ENCODE assay signal across 8 cellular contexts in genomic region chr2:99066602-99067001, GRCh38.
DNase-seq lines count a peak whose midpoint lies in the region; ATAC-seq and TF ChIP-seq lines count a peak whose summit lies in the region.

No MANE protein-coding gene starts in this region.

- no peak overlapping the region for H3K23ac ChIP-seq in neuronal stem cell (ENCODE audit: low read depth, low read length, poor library complexity)

- H2BK12ac ChIP-seq in neuronal stem cell (ENCODE audit: low read length) = no peak overlapping the region

- peak overlapping the region; percentile 64 for H2AFZ ChIP-seq in neuronal stem cell (ENCODE audit: low read length)

- no peak overlapping the region for H3K14ac ChIP-seq in neuronal stem cell (ENCODE audit: low read length)

- no peak overlapping the region for H2BK120ac ChIP-seq in neuronal stem cell (ENCODE audit: low read depth, low read length)

- no peak overlapping the region for H3K18ac ChIP-seq in neuronal stem cell (ENCODE audit: low read length)

- H3K36me3 ChIP-seq in HEK293 (ENCODE audit: control insufficient read depth in 2 of 2, insufficient read depth in 1 of 2, low read length in 2 of 2) = no peaks in the 10 kb centered on the region
- no peaks in the 10 kb centered on the region for H3K36me3 ChIP-seq in neuronal stem cell (replicated peaks in 1 of 2; ENCODE audit: control insufficient read depth in 2 of 2, insufficient read depth in 2 of 2, low read length in 2 of 2)

- no peak overlapping the region for H3K27ac ChIP-seq in HEK293 (ENCODE audit: extremely low read depth, low read depth, low read length)
- peak overlapping the region; percentile 20 for H3K27ac ChIP-seq in epithelial cell of prostate
- no peak overlapping the region for H3K27ac ChIP-seq in neuronal stem cell (replicated peaks; ENCODE audit: low read length)

- no peaks in the 10 kb centered on the region for H3K9me3 ChIP-seq in HEK293 (ENCODE audit: control insufficient read depth, insufficient read depth, low read depth, low read length)
- H3K9me3 ChIP-seq in neuronal stem cell (replicated peaks in 1 of 2; ENCODE audit: control insufficient read depth in 2 of 2, insufficient read depth in 1 of 2, low read depth in 1 of 2, low read length in 2 of 2) = no peaks in the 10 kb centered on the region

- no peak overlapping the region for H4K8ac ChIP-seq in neuronal stem cell (ENCODE audit: low read depth, low read length)

- H2AK5ac ChIP-seq in neuronal stem cell (ENCODE audit: low read depth, low read length) = no peak overlapping the region

- no peak overlapping the region for H3K4me2 ChIP-seq in neuronal stem cell (ENCODE audit: insufficient read depth, low read length, poor library complexity, severe bottlenecking)

- H3K27me3 ChIP-seq in neuronal stem cell (ENCODE audit: control insufficient read depth in 3 of 3, insufficient read depth in 3 of 3, low read depth in 1 of 3, low read length in 3 of 3) = peaks cover 0 to 11% (median 0%) of the 10 kb centered on the region in 3 experiments

- H3K79me1 ChIP-seq in neuronal stem cell (ENCODE audit: low read depth, low read length) = no peaks in the 10 kb centered on the region

- no peak overlapping the region for H2BK15ac ChIP-seq in neuronal stem cell (ENCODE audit: low read length)

- H3K4me3 ChIP-seq in HEK293 (ENCODE audit: low read depth, low read length) (no peak overlapping the region), neuronal stem cell (ENCODE audit: low read length in 2 of 2) (no peak overlapping the region)

- TF ChIP-seq CTCF in AG09319 (IDR thresholded peaks at IDR 0.05; ENCODE audit: low read depth, low read length) = peak; percentile 53
- peak; percentile 55 for TF ChIP-seq CTCF in GM12872 (IDR thresholded peaks at IDR 0.05; ENCODE audit: insufficient read depth, low read depth, low read length)
- peak; percentile 22; the same call in 1 of the 2 replicates for TF ChIP-seq CTCF in HEK293 (tag by site-specific recombination; IDR thresholded peaks at IDR 0.05)
- TF ChIP-seq CTCF in LNCAP (IDR thresholded peaks at IDR 0.05) = 0 out of 2 replicates have a peak, but pooled peaks have one; percentile 7

- no peak overlapping the region for H3K9ac ChIP-seq in neuronal stem cell (ENCODE audit: low read depth, low read length, poor library complexity)

- H4K91ac ChIP-seq in neuronal stem cell (ENCODE audit: low read depth, low read length, poor library complexity) = no peak overlapping the region

- H3K4me1 ChIP-seq in HEK293 (ENCODE audit: control insufficient read depth, insufficient read depth, low read length) (no peaks in the 10 kb centered on the region), neuronal stem cell (ENCODE audit: control insufficient read depth in 2 of 2, insufficient read depth in 1 of 2, low read depth in 1 of 2, low read length in 2 of 2) (no peaks in the 10 kb centered on the region)

- DNase-seq in AG09319 (ENCODE audit: extremely low read depth, low read depth) (peak; percentile 8), epithelial cell of prostate (ENCODE audit: low read depth, low spot score) (peak; percentile 31), neuronal stem cell (ENCODE audit: low spot score) (peak; percentile 1), T1000 (lab: John Stamatoyannopoulos, UW) (no peak)

- peak; percentile 99 for ATAC-seq in SK-N-SH treated with all-trans-retinoic acid at 6 μM for 48 hours

- no peak overlapping the region for H3K4ac ChIP-seq in neuronal stem cell (ENCODE audit: low read length)

- POLR2A ChIA-PET in HEK293 (lab: Yijun Ruan, JAX) = interaction anchor here (1.2 kb wide), 1 partner anchor 74 kb away, joined by 3 read pairs; no protein-coding TSS in a partner anchor

- WGBS in neuronal stem cell (ENCODE audit: extremely low coverage in 2 of 2, insufficient read length in 2 of 2, insufficient replicate concordance in 1 of 2), 2 donors = no CpG with 5 or more reads among the region's 3 CpGs

- CTCF ChIA-PET in HEK293 (lab: Yijun Ruan, JAX) = interaction anchor here (0.6 to 3.9 kb wide), 13 partner anchors 120 to 1260 kb away, joined by 3 to 21 read pairs (median 3); no protein-coding TSS in a partner anchor

- no peak overlapping the region for H2BK5ac ChIP-seq in neuronal stem cell (ENCODE audit: low read length)

TF ChIP-seq in HEK293, 187 proteins besides CTCF, POLR2A, EP300 and RAD21:
- TF ChIP-seq BCL6B (tag by site-specific recombination; IDR thresholded peaks at IDR 0.05) (no peak), ZNF654 (tag by site-specific recombination; IDR thresholded peaks at IDR 0.05; ENCODE audit: low read depth) (peak; percentile 18), ZNF426 (tag by site-specific recombination; IDR thresholded peaks at IDR 0.05) (no peak)

TF ChIP-seq in SK-N-SH treated with all-trans-retinoic acid at 6 μM for 48 hours, 23 proteins besides CTCF, POLR2A, EP300 and RAD21:
- TF ChIP-seq SNAI2 (CRISPR knock-in tag; IDR thresholded peaks at IDR 0.05) (no peak), TCF4 (CRISPR knock-in tag; IDR thresholded peaks at IDR 0.05; ENCODE audit: borderline replicate concordance) (no peak), ZNF70 (CRISPR knock-in tag; IDR thresholded peaks at IDR 0.05) (no peak), OSR1 (CRISPR knock-in tag; IDR thresholded peaks at IDR 0.05) (no peak), GLIS3 (CRISPR knock-in tag; IDR thresholded peaks at IDR 0.05) (no peak), ZFP30 (CRISPR knock-in tag; IDR thresholded peaks at IDR 0.05) (no peak), CSRNP3 (CRISPR knock-in tag; IDR thresholded peaks at IDR 0.05) (no peak), ZFP3 (CRISPR knock-in tag; IDR thresholded peaks at IDR 0.05) (no peak)
- TF ChIP-seq, protein P1, sequence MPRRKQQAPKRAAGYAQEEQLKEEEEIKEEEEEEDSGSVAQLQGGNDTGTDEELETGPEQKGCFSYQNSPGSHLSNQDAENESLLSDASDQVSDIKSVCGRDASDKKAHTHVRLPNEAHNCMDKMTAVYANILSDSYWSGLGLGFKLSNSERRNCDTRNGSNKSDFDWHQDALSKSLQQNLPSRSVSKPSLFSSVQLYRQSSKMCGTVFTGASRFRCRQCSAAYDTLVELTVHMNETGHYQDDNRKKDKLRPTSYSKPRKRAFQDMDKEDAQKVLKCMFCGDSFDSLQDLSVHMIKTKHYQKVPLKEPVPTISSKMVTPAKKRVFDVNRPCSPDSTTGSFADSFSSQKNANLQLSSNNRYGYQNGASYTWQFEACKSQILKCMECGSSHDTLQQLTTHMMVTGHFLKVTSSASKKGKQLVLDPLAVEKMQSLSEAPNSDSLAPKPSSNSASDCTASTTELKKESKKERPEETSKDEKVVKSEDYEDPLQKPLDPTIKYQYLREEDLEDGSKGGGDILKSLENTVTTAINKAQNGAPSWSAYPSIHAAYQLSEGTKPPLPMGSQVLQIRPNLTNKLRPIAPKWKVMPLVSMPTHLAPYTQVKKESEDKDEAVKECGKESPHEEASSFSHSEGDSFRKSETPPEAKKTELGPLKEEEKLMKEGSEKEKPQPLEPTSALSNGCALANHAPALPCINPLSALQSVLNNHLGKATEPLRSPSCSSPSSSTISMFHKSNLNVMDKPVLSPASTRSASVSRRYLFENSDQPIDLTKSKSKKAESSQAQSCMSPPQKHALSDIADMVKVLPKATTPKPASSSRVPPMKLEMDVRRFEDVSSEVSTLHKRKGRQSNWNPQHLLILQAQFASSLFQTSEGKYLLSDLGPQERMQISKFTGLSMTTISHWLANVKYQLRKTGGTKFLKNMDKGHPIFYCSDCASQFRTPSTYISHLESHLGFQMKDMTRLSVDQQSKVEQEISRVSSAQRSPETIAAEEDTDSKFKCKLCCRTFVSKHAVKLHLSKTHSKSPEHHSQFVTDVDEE (CRISPR knock-in tag; IDR thresholded peaks at IDR 0.05) = no peak
